ENCODE assay signal across 11 cellular contexts in the genomic region with DNA sequence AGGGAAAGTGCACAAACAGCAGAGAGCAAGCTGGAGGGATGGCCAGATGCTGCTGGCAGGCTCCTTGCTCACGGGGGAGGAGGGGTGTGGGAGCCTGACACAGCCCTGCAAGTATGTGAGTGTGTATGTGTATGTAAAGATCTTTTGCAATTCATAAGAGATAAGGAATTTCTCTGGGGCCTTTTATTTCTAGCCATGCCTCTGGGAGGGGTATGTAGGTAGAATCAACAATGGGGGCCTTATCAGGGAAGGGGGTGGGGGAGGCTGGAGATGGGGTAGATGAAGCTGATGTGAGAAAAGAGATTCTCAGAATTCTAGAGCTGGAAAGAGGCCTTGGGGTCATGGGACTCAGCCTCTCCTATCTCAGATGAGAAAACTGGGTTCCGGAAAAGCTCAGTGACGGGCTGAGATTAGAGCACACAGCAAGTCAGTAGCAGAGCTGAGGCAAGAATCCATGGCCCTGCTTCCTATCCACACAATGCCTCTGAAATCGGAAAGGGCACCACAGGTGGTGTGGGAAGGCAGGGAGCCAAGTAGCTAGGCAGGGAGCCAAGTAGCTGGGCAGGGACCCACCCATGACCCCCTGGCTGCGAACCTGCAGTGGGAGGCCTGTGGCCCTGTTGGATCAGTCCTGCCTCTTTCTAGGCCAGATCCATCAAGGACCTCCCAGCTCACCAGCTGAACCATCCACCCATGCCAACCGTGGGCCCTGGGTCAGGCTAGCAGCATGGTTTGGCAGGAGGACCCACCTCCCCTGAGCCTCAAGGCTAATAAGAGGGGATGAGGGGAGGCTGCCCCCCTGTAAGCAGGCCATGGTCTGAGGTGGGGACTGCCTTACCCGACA. TPM values are rescaled to one million over a fixed set of nuclear protein-coding genes. Genes with fewer than 3 reads are reported as not detected.
DNase-seq lines count a peak whose midpoint lies in the region; ATAC-seq, FAIRE-seq and TF ChIP-seq lines count a peak whose summit lies in the region.
"Had no signal": no experiment of that assay in that cellular context is flagged by ENCODE, and none has a peak within 500 bp of the region (broad histone marks: within the 10 kb centered on the region; RNA-seq: fewer than 3 reads in every experiment).

No MANE protein-coding gene starts in this region.

- 52 to 78% (median 62%) methylated on average over 7 of the region's 7 CpGs for whole genome bisulfite sequencing in psoas muscle, 3 donors

- intact Hi-C loops in psoas muscle (cut with DNase I): no loop called here

- no peak for TF ChIP-seq POLR2A in GM12892 (IDR thresholded peaks at IDR 0.05; ENCODE audit: low read depth, low read length)

- H3K36me3 ChIP-seq in psoas muscle (ENCODE audit: insufficient read depth in 1 of 2, low read depth in 1 of 2): peaks cover 0 to 40% of the 10 kb centered on the region in 2 donors
- H3K36me3 ChIP-seq: gastrocnemius medialis had no signal

- no peak overlapping the region for H3K4me3 ChIP-seq in psoas muscle
- H3K4me3 ChIP-seq: gastrocnemius medialis had no signal

- H3K9me3 ChIP-seq in psoas muscle: no peaks in the 10 kb centered on the region
- H3K9me3 ChIP-seq: gastrocnemius medialis had no signal

- TF ChIP-seq CTCF in psoas muscle (IDR thresholded peaks at IDR 0.05): no peak

- no peaks in the 10 kb centered on the region for H3K27me3 ChIP-seq in psoas muscle (ENCODE audit: insufficient read depth in 3 of 3, low read length in 2 of 3)
- H3K27me3 ChIP-seq: gastrocnemius medialis had no signal

- DNase-seq in EL (peak; percentile 92), RPMI8226 (peak; percentile 35), fibroblast of peridontal ligament (ENCODE audit: extremely low read depth) (peak; percentile 87), psoas muscle (peak; percentile 25 to 45), GM12892 (ENCODE audit: insufficient read length) (no peak)
- DNase-seq: gastrocnemius medialis had no signal

- ATAC-seq in psoas muscle: no peak
- no peak for ATAC-seq in HG02610 (IDR thresholded peaks at IDR 0.05; ENCODE audit: unreplicated experiment)
- no peak for ATAC-seq in GM21390 (IDR thresholded peaks at IDR 0.05; ENCODE audit: unreplicated experiment)
- ATAC-seq in esophagus mucosa: no peak
- ATAC-seq: gastrocnemius medialis had no signal

- H3K4me1 ChIP-seq in psoas muscle: peaks cover 59% of the 10 kb centered on the region

- H3K27ac ChIP-seq in psoas muscle: no peak overlapping the region

- no peak for FAIRE-seq in GM12892 (lab: Jason Lieb, UNC)
- FAIRE-seq: GM18507, TTC549 had no signal

RNA-seq across cellular contexts. Expression of a gene that starts 54.7 kb away (rescaled TPM):
- total RNA-seq in psoas muscle (1 to 10 TPM; 5.2 to 8.2 (median 6.5) TPM), esophagus mucosa (62.9 TPM)
- polyA plus RNA-seq in psoas muscle: 1 to 10 TPM; 1.9 to 3.1 (median 2.8) TPM
- polyA plus RNA-seq in GM12892 (2012; ENCODE audit: missing spikeins): 0.30 TPM
